In the genomic region with DNA sequence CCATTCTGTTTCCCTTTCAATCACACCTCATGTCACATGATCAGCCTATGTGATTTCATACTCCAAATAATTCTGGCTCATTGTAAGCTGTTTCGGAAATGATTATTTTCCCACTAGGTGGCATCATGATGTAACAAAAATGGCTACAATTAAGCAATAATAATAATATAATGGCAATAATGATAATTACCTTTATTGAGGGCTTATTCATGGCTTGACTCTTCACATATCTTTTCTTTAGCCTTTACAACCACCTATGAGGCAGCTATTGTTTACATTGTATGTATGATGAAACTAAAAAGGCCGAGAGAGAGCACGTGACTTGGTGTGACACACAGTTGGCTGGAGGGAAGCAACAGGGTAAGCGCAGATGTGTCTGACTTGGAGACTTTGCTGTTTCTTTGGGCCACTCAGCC, we compare ENCODE assay signal across 13 cellular contexts. TPM values are rescaled to one million over a fixed set of nuclear protein-coding genes. Genes with fewer than 3 reads are reported as not detected.
DNase-seq lines count a peak whose midpoint lies in the region; ATAC-seq and TF ChIP-seq lines count a peak whose summit lies in the region.
"Had no signal": no experiment of that assay in that cellular context is flagged by ENCODE, and none has a peak within 500 bp of the region (broad histone marks: within the 10 kb centered on the region; RNA-seq: fewer than 3 reads in every experiment).

No MANE protein-coding gene starts in this region.

- intact Hi-C loops in PC-3 (cut with micrococcal nuclease) (no loop called here), body of pancreas (cut with DNase I) (no loop called here)

- no peak overlapping the region for H3K27ac ChIP-seq in PC-3 (ENCODE audit: low read length)
- H3K27ac ChIP-seq in WERI-Rb-1: no peak overlapping the region
- H3K27ac ChIP-seq in body of pancreas: no peak overlapping the region

- H3K27me3 ChIP-seq in PC-3 (ENCODE audit: low read length): peaks cover 3% of the 10 kb centered on the region; the same call in 1 of the 2 replicates
- H3K27me3 ChIP-seq in WERI-Rb-1 (ENCODE audit: insufficient read depth, low read depth, severe bottlenecking): peaks cover 97% of the 10 kb centered on the region
- no peaks in the 10 kb centered on the region for H3K27me3 ChIP-seq in body of pancreas

- H3K4me3 ChIP-seq in PC-3 (ENCODE audit: low read length): no peak overlapping the region
- H3K4me3 ChIP-seq in WERI-Rb-1 (ENCODE audit: low read depth, low read length): no peak overlapping the region
- H3K4me3 ChIP-seq in body of pancreas: no peak overlapping the region

- TF ChIP-seq CTCF in PC-3 (conservative IDR thresholded peaks at IDR 0.05; ENCODE audit: low read depth, low read length) (peak; percentile 47), WERI-Rb-1 (IDR thresholded peaks at IDR 0.05; ENCODE audit: low read depth, low read length) (no peak), body of pancreas (IDR thresholded peaks at IDR 0.05) (no peak)

- H3K9me2 ChIP-seq in PC-3 (replicated peaks; ENCODE audit: low read length): no peaks in the 10 kb centered on the region

- POLR2A ChIA-PET in PC-3 (lab: Charles Lee; ENCODE audit: unreplicated experiment): no interaction called here

- BruUV-seq in PC-3 (replicated peaks; lab: Mats Ljungman, UMichigan): no TSS peak

- WGBS in body of pancreas, 2 donors: 32 to 39% methylated on average over 4 of the region's 4 CpGs

- H3K4me1 ChIP-seq in PC-3 (ENCODE audit: insufficient read depth, low read length) (peaks cover 13% of the 10 kb centered on the region), body of pancreas (no peaks in the 10 kb centered on the region)

- no peak for TF ChIP-seq POLR2A in body of pancreas (IDR thresholded peaks at IDR 0.05)

- H2AFZ ChIP-seq in PC-3 (ENCODE audit: low read length): no peak overlapping the region

- no peak for ATAC-seq in PC-3
- ATAC-seq in HG03457 (IDR thresholded peaks at IDR 0.05; ENCODE audit: unreplicated experiment): no peak
- no peak for ATAC-seq in body of pancreas
- ATAC-seq: activated CD8-positive, alpha-beta memory T cell treated with anti-CD3 and anti-CD28 coated beads, Interleukin-2, amount 10 ng/mL, durations not matched to agents 7 days and 5 days had no signal

- no peaks in the 10 kb centered on the region for H4K20me1 ChIP-seq in PC-3 (ENCODE audit: low read length)

- H3F3A ChIP-seq in PC-3 (ENCODE audit: low read length, unreplicated experiment): no peaks in the 10 kb centered on the region

- H3K79me2 ChIP-seq in PC-3 (ENCODE audit: low read length): no peaks in the 10 kb centered on the region

- no peak overlapping the region for H3K9ac ChIP-seq in PC-3 (ENCODE audit: low read length)

- DNase-seq in DMS153 treated with DMSO at 0.1 percent for 48 hours (lab: John Stamatoyannopoulos, UW; ENCODE audit: unreplicated experiment): peak; percentile 73
- DNase-seq in HuH-7 (ENCODE audit: low spot score): peak; percentile 26
- peak; percentile 65 for DNase-seq in PC-3
- peak; percentile 12 for DNase-seq in fibroblast of gingiva (ENCODE audit: low read depth)
- DNase-seq in central memory CD4-positive, alpha-beta T cell: no peak
- no peak for DNase-seq in WERI-Rb-1
- DNase-seq in body of pancreas: no peak
- DNase-seq: activated CD8-positive, alpha-beta memory T cell treated with anti-CD3 and anti-CD28 coated beads, Interleukin-2, amount 10 ng/mL, durations not matched to agents 7 days and 5 days; activated naive CD8-positive, alpha-beta T cell treated with anti-CD3 and anti-CD28 coated beads for 36 hours; NCI-H510A treated with DMSO at 0.1 percent for 48 hours had no signal

- no peak overlapping the region for H3K4me2 ChIP-seq in PC-3 (ENCODE audit: low read length)

- CTCF ChIA-PET in PC-3 (lab: Charles Lee): no interaction called here

- H3K9me3 ChIP-seq in PC-3 (ENCODE audit: low read length) (no peaks in the 10 kb centered on the region), WERI-Rb-1 (ENCODE audit: severe bottlenecking) (no peaks in the 10 kb centered on the region), body of pancreas (no peaks in the 10 kb centered on the region)

- no peaks in the 10 kb centered on the region for H3K36me3 ChIP-seq in PC-3 (ENCODE audit: low read depth, low read length)
- H3K36me3 ChIP-seq in WERI-Rb-1: no peaks in the 10 kb centered on the region
- no peaks in the 10 kb centered on the region for H3K36me3 ChIP-seq in body of pancreas (replicated peaks in 1 of 2; ENCODE audit: insufficient read depth in 1 of 2, low read depth in 2 of 2)

RNA-seq across cellular contexts. Expression of a gene that starts 12.5 kb away (rescaled TPM):
- not detected in 2 replicates for total RNA-seq in PC-3 (2014; rRNA removed)
- not detected for total RNA-seq in body of pancreas
- total RNA-seq: activated CD8-positive, alpha-beta memory T cell treated with anti-CD3 and anti-CD28 coated beads, Interleukin-2, amount 10 ng/mL, durations not matched to agents 7 days and 5 days; activated naive CD8-positive, alpha-beta T cell treated with anti-CD3 and anti-CD28 coated beads for 36 hours; liver; omental fat pad had no signal

RNA-seq across cellular contexts. Expression of a gene that starts 29.6 kb away (rescaled TPM):
- total RNA-seq in PC-3 (2014; rRNA removed) (not detected in 2 replicates), body of pancreas (not detected)
- total RNA-seq: activated CD8-positive, alpha-beta memory T cell treated with anti-CD3 and anti-CD28 coated beads, Interleukin-2, amount 10 ng/mL, durations not matched to agents 7 days and 5 days; activated naive CD8-positive, alpha-beta T cell treated with anti-CD3 and anti-CD28 coated beads for 36 hours; liver; omental fat pad had no signal

RNA-seq across cellular contexts. Expression of a gene that starts 37.3 kb away (rescaled TPM):
- total RNA-seq in PC-3 (2014; rRNA removed) (not detected in 2 replicates), body of pancreas (not detected)
- total RNA-seq: activated CD8-positive, alpha-beta memory T cell treated with anti-CD3 and anti-CD28 coated beads, Interleukin-2, amount 10 ng/mL, durations not matched to agents 7 days and 5 days; activated naive CD8-positive, alpha-beta T cell treated with anti-CD3 and anti-CD28 coated beads for 36 hours; liver; omental fat pad had no signal

RNA-seq across cellular contexts. Expression of a gene that starts 40.8 kb away (rescaled TPM):
- total RNA-seq in PC-3 (2014; rRNA removed) (not detected in 2 replicates), body of pancreas (not detected)
- total RNA-seq: activated CD8-positive, alpha-beta memory T cell treated with anti-CD3 and anti-CD28 coated beads, Interleukin-2, amount 10 ng/mL, durations not matched to agents 7 days and 5 days; activated naive CD8-positive, alpha-beta T cell treated with anti-CD3 and anti-CD28 coated beads for 36 hours; liver; omental fat pad had no signal

RNA-seq across cellular contexts. Expression of a gene that starts 47.2 kb away (rescaled TPM):
- total RNA-seq in PC-3 (2014; rRNA removed) (not detected in 2 replicates), body of pancreas (not detected)
- total RNA-seq: activated CD8-positive, alpha-beta memory T cell treated with anti-CD3 and anti-CD28 coated beads, Interleukin-2, amount 10 ng/mL, durations not matched to agents 7 days and 5 days; activated naive CD8-positive, alpha-beta T cell treated with anti-CD3 and anti-CD28 coated beads for 36 hours; liver; omental fat pad had no signal

Comparison
In these comparisons a context has a peak if more than half of its experiments do, and no peak if none do; other contexts are left out.
1. DNase-seq: peak in DMS153 treated with DMSO at 0.1 percent for 48 hours (single experiment), HuH-7 (single experiment), PC-3 (single experiment) and fibroblast of gingiva (single experiment); none in central memory CD4-positive, alpha-beta T cell (single experiment), WERI-Rb-1 (single experiment) and body of pancreas (0 of 4).